ENCODE assay signal across 15 cellular contexts in genomic region chr9:136171009-136171800, GRCh38. TPM values are rescaled to one million over a fixed set of nuclear protein-coding genes. Genes with fewer than 3 reads are reported as not detected.
DNase-seq lines count a peak whose midpoint lies in the region; ATAC-seq, FAIRE-seq and TF ChIP-seq lines count a peak whose summit lies in the region.
"Had no signal": no experiment of that assay in that cellular context is flagged by ENCODE, and none has a peak within 500 bp of the region (broad histone marks: within the 10 kb centered on the region; RNA-seq: fewer than 3 reads in every experiment).

No MANE protein-coding gene starts in this region.

- H3K36me3 Mint-ChIP-seq in type B pancreatic cell = no peaks in the 10 kb centered on the region
- H3K36me3 Mint-ChIP-seq in activated CD4-positive, alpha-beta T cell treated with anti-CD3 and anti-CD28 coated beads, Interleukin-2, amount 10 ng/mL, durations not matched to agents 24 days and 14 days (ENCODE audit: low read depth) = no peaks in the 10 kb centered on the region

- no peak for TF ChIP-seq CTCF in cardiac muscle cell (IDR thresholded peaks at IDR 0.05; ENCODE audit: low read depth, low read length)
- TF ChIP-seq CTCF in heart right ventricle (IDR thresholded peaks at IDR 0.05) = no peak
- TF ChIP-seq CTCF in type B pancreatic cell (conservative IDR thresholded peaks at IDR 0.05) = no peak
- TF ChIP-seq CTCF in spleen (IDR thresholded peaks at IDR 0.05 in 8 of 11, conservative IDR thresholded peaks at IDR 0.05 in 3 of 11) = no peak

- H3K27ac ChIP-seq in cardiac muscle cell (peak overlapping the region; percentile 22), heart right ventricle (no peak overlapping the region), spleen (no peak overlapping the region)
- H3K27ac ChIP-seq: ascending aorta, esophagus muscularis mucosa, tibial artery had no signal

- peaks cover 22% of the 10 kb centered on the region for H3K4me1 Mint-ChIP-seq in type B pancreatic cell (ENCODE audit: unreplicated experiment)
- H3K4me1 Mint-ChIP-seq in activated CD4-positive, alpha-beta T cell treated with anti-CD3 and anti-CD28 coated beads, Interleukin-2, amount 10 ng/mL, durations not matched to agents 24 days and 14 days = no peaks in the 10 kb centered on the region

- H3K4me1 ChIP-seq in cardiac muscle cell (ENCODE audit: low read depth) (peaks cover 4% of the 10 kb centered on the region), heart right ventricle (no peaks in the 10 kb centered on the region), spleen (peaks cover 0 to 7% (median 0%) of the 10 kb centered on the region in 6 donors)
- H3K4me1 ChIP-seq: ascending aorta, esophagus muscularis mucosa, tibial artery had no signal

- intact Hi-C loops in heart right ventricle (cut with DNase I) = loop anchor here in 8 of 10 donors (2.0 to 10.0 kb wide), 4 partner anchors 111 to 116 kb away; no protein-coding TSS in a partner anchor
- intact Hi-C loops in spleen (cut with DNase I; ENCODE audit: low total_unique reads) = loop anchor here (5.0 kb wide), 1 partner anchor 111 kb away; no protein-coding TSS in a partner anchor
- intact Hi-C loops in activated CD4-positive, alpha-beta T cell treated with anti-CD3 and anti-CD28 coated beads, Interleukin-2, amount 10 ng/mL, durations not matched to agents 24 days and 14 days (cut with micrococcal nuclease) = no loop called here

- ATAC-seq in heart right ventricle = no peak
- peak; percentile 16 for ATAC-seq in esophagus mucosa

- no peak for FAIRE-seq in frontal cortex (lab: Jason Lieb, UNC)
- FAIRE-seq: GM19239 had no signal

- H3K4me3 ChIP-seq in cardiac muscle cell (no peak overlapping the region), heart right ventricle (no peak overlapping the region), spleen (no peak overlapping the region)
- H3K4me3 ChIP-seq: ascending aorta, esophagus muscularis mucosa, tibial artery had no signal

- no peaks in the 10 kb centered on the region for H3K9me3 Mint-ChIP-seq in type B pancreatic cell
- H3K9me3 Mint-ChIP-seq in activated CD4-positive, alpha-beta T cell treated with anti-CD3 and anti-CD28 coated beads, Interleukin-2, amount 10 ng/mL, durations not matched to agents 24 days and 14 days = no peaks in the 10 kb centered on the region

- peak overlapping the region; percentile 56 for H3K27ac Mint-ChIP-seq in type B pancreatic cell
- H3K27ac Mint-ChIP-seq in activated CD4-positive, alpha-beta T cell treated with anti-CD3 and anti-CD28 coated beads, Interleukin-2, amount 10 ng/mL, durations not matched to agents 24 days and 14 days = no peak overlapping the region

- peak overlapping the region; percentile 57 for H3K4me3 Mint-ChIP-seq in type B pancreatic cell
- H3K4me3 Mint-ChIP-seq in activated CD4-positive, alpha-beta T cell treated with anti-CD3 and anti-CD28 coated beads, Interleukin-2, amount 10 ng/mL, durations not matched to agents 24 days and 14 days = no peak overlapping the region

- WGBS in heart right ventricle, 2 donors = 43 to 47% methylated on average over 16 of the region's 16 CpGs
- 57 to 66% (median 62%) methylated on average over 15 to 16 of the region's 16 CpGs for WGBS in spleen, 5 donors

- TF ChIP-seq POLR2A in spleen (IDR thresholded peaks at IDR 0.05) = no peak

- peak in 1 of 2 donors; percentile 69 for DNase-seq in cardiac muscle cell (ENCODE audit: low read depth in 1 of 2, low spot score in 1 of 2)
- DNase-seq in heart right ventricle = no peak
- peak; percentile 90 for DNase-seq in NCI-H2196 (lab: John Stamatoyannopoulos, UW; ENCODE audit: unreplicated experiment)
- DNase-seq in type B pancreatic cell (ENCODE audit: extremely low spot score, unreplicated experiment) = no peak
- DNase-seq in spleen = no peak
- no peak for DNase-seq in activated CD4-positive, alpha-beta T cell treated with anti-CD3 and anti-CD28 coated beads, Interleukin-2, amount 10 ng/mL, durations not matched to agents 24 days and 14 days
- DNase-seq in frontal cortex (ENCODE audit: low spot score in 2 of 2) = no peak
- DNase-seq: NCI-H226, tibial artery had no signal

- H3K36me3 ChIP-seq in cardiac muscle cell (no peaks in the 10 kb centered on the region), heart right ventricle (no peaks in the 10 kb centered on the region), spleen (no peaks in the 10 kb centered on the region)
- H3K36me3 ChIP-seq: ascending aorta, esophagus muscularis mucosa, tibial artery had no signal

- no peaks in the 10 kb centered on the region for H3K27me3 ChIP-seq in cardiac muscle cell
- peaks cover 0 to 44% (median 29%) of the 10 kb centered on the region in 7 donors for H3K27me3 ChIP-seq in heart right ventricle
- H3K27me3 ChIP-seq in spleen (replicated peaks in 1 of 7) = peaks cover 0 to 47% (median 22%) of the 10 kb centered on the region in 7 donors
- H3K27me3 ChIP-seq: ascending aorta had no signal

- no peaks in the 10 kb centered on the region for H3K9me3 ChIP-seq in cardiac muscle cell (ENCODE audit: low read depth)
- peaks cover 0 to 4% (median 0%) of the 10 kb centered on the region in 11 donors for H3K9me3 ChIP-seq in heart right ventricle
- no peaks in the 10 kb centered on the region for H3K9me3 ChIP-seq in spleen
- H3K9me3 ChIP-seq: ascending aorta, esophagus muscularis mucosa had no signal

- peaks cover 4% of the 10 kb centered on the region for H3K27me3 Mint-ChIP-seq in type B pancreatic cell
- peaks cover 2% of the 10 kb centered on the region for H3K27me3 Mint-ChIP-seq in activated CD4-positive, alpha-beta T cell treated with anti-CD3 and anti-CD28 coated beads, Interleukin-2, amount 10 ng/mL, durations not matched to agents 24 days and 14 days

RNA-seq across cellular contexts. Expression of gene LHX3, which starts 33.7 kb away (rescaled TPM):
- total RNA-seq in cardiac muscle cell (not detected in 2 replicates), heart right ventricle (not detected), esophagus mucosa (0.08 TPM), type B pancreatic cell (ENCODE audit: low replicate concordance) (0.10 and 0.90 TPM in 2 replicates), spleen (not detected), frontal cortex (not detected)
- polyA plus RNA-seq in cardiac muscle cell (not detected in 2 replicates), heart right ventricle (not detected), spleen (not detected)
- not detected in 2 replicates for total RNA-seq in activated CD4-positive, alpha-beta T cell treated with anti-CD3 and anti-CD28 coated beads, Interleukin-2, amount 10 ng/mL, durations not matched to agents 24 days and 14 days
- total RNA-seq: ascending aorta; esophagus muscularis mucosa; posterior vena cava; T-helper 1 cell treated with Interleukin-12 subunit alpha and Interleukin-12 subunit beta and Interleukin-4 antibody, amounts not matched to agents 30 ng/mL and 1 ng/mL, for 36 hours had no signal

RNA-seq across cellular contexts. Expression of gene TMEM250, which starts 52.5 kb away (rescaled TPM):
- total RNA-seq in cardiac muscle cell = 29.3 and 41.6 TPM in 2 replicates
- polyA plus RNA-seq in cardiac muscle cell = 25.6 and 27.0 TPM in 2 replicates
- total RNA-seq in heart right ventricle = 10 to 100 TPM; 12.7 to 24.3 (median 15.4) TPM
- 10 to 100 TPM in 1 of 2 donors, 1 to 10 TPM in 1; 9.7 to 26.4 TPM for polyA plus RNA-seq in heart right ventricle
- total RNA-seq in esophagus mucosa = 32.6 TPM
- 37.9 and 53.7 TPM in 2 replicates for total RNA-seq in type B pancreatic cell (ENCODE audit: low replicate concordance)
- total RNA-seq in spleen = 10 to 100 TPM; 23.3 to 31.3 (median 25.8) TPM
- 10 to 100 TPM; 10.7 to 28.9 (median 14.8) TPM for polyA plus RNA-seq in spleen
- 49.8 and 52.7 TPM in 2 replicates for total RNA-seq in activated CD4-positive, alpha-beta T cell treated with anti-CD3 and anti-CD28 coated beads, Interleukin-2, amount 10 ng/mL, durations not matched to agents 24 days and 14 days
- 26.9 TPM for total RNA-seq in frontal cortex
